Comparison of ENCODE assay signal across 8 cellular contexts in genomic region chr4:75672461-75673026, GRCh38. TPM values are rescaled to one million over a fixed set of nuclear protein-coding genes. Genes with fewer than 3 reads are reported as not detected.
DNase-seq lines count a peak whose midpoint lies in the region; ATAC-seq and TF ChIP-seq lines count a peak whose summit lies in the region.

No MANE protein-coding gene starts in this region.

- H3K4me3 Mint-ChIP-seq in glutamatergic neuron (ENCODE audit: unreplicated experiment): peak overlapping the region; percentile 96

- no peaks in the 10 kb centered on the region for H3K36me3 Mint-ChIP-seq in glutamatergic neuron (ENCODE audit: unreplicated experiment)

- H3K4me3 ChIP-seq in SJCRH30 (peak overlapping the region; percentile 82), osteoblast (ENCODE audit: insufficient read depth, low read length) (peak overlapping the region; percentile 99), thoracic aorta (peak overlapping the region; percentile 99)

- H3K9me3 Mint-ChIP-seq in glutamatergic neuron (ENCODE audit: unreplicated experiment): peaks cover 24% of the 10 kb centered on the region

- no peaks in the 10 kb centered on the region for H3K27me3 ChIP-seq in SJCRH30
- no peaks in the 10 kb centered on the region for H3K27me3 ChIP-seq in osteoblast (ENCODE audit: insufficient read depth, low read length)
- H3K27me3 ChIP-seq in thoracic aorta (replicated peaks; ENCODE audit: insufficient read depth): no peaks in the 10 kb centered on the region

- peaks cover 14% of the 10 kb centered on the region for H3K4me1 ChIP-seq in SJCRH30
- peaks cover 23% of the 10 kb centered on the region for H3K4me1 ChIP-seq in osteoblast (ENCODE audit: insufficient read depth, low read length)
- peaks cover 21 to 44% of the 10 kb centered on the region in 2 donors for H3K4me1 ChIP-seq in thoracic aorta (ENCODE audit: control insufficient read depth in 1 of 2, low read depth in 2 of 2)

- ATAC-seq in thoracic aorta (ENCODE audit: insufficient number of reproducible peaks, low FRiP score, low read depth): peak; percentile 16

- peaks cover 57% of the 10 kb centered on the region for H3K79me2 ChIP-seq in osteoblast (ENCODE audit: insufficient read depth, low read length)

- peak overlapping the region; percentile 95 for H3K4me2 ChIP-seq in osteoblast (ENCODE audit: insufficient read depth, low read length)

- H3K36me3 ChIP-seq in SJCRH30 (0 out of 2 replicates have a peak, but pooled peaks cover 3% of the 10 kb centered on the region), osteoblast (ENCODE audit: insufficient read depth, low read length) (no peaks in the 10 kb centered on the region), thoracic aorta (no peaks in the 10 kb centered on the region)

- DNase-seq in DMS 273 (lab: John Stamatoyannopoulos, UW; ENCODE audit: unreplicated experiment) (peak; percentile 75), GM20000 (ENCODE audit: low spot score) (peak; percentile 52), HT1080 (ENCODE audit: low read depth) (peak; percentile 62), SJCRH30 (peak; percentile 72), glutamatergic neuron (peak; percentile 83), osteoblast (ENCODE audit: insufficient read length, low spot score, missing footprints) (peak; percentile 88), thoracic aorta (ENCODE audit: low spot score) (peak; percentile 6)
- peak; percentile 82 for DNase-seq in activated naive CD4-positive, alpha-beta T cell treated with Interleukin-2 at 50 U/mL for 16 hours

- TF ChIP-seq CTCF in GM20000 (IDR thresholded peaks at IDR 0.05; ENCODE audit: extremely low read depth, missing control alignments) (no peak), glutamatergic neuron (IDR thresholded peaks at IDR 0.05; ENCODE audit: partially characterized antibody, unreplicated experiment) (no peak), osteoblast (IDR thresholded peaks at IDR 0.05; ENCODE audit: extremely low read depth, low read depth, low read length) (no peak), thoracic aorta (IDR thresholded peaks at IDR 0.05) (no peak)

- H3K9me3 ChIP-seq in SJCRH30 (replicated peaks) (no peaks in the 10 kb centered on the region), osteoblast (ENCODE audit: low read depth, low read length) (no peaks in the 10 kb centered on the region), thoracic aorta (no peaks in the 10 kb centered on the region)

- peak overlapping the region; percentile 73 for H2AFZ ChIP-seq in osteoblast (ENCODE audit: low read length)

- peaks cover 49% of the 10 kb centered on the region for H4K20me1 ChIP-seq in osteoblast (ENCODE audit: insufficient read depth, low read length)

- H3K27ac Mint-ChIP-seq in glutamatergic neuron (ENCODE audit: unreplicated experiment): peak overlapping the region; percentile 99

- peaks cover 16% of the 10 kb centered on the region for H3K27me3 Mint-ChIP-seq in glutamatergic neuron (ENCODE audit: unreplicated experiment)

- H3K4me1 Mint-ChIP-seq in glutamatergic neuron (ENCODE audit: low read depth, unreplicated experiment): peaks cover 29% of the 10 kb centered on the region

- H3K27ac ChIP-seq in SJCRH30 (peak overlapping the region; percentile 78), osteoblast (ENCODE audit: low read depth, low read length) (peak overlapping the region; percentile 97), thoracic aorta (peak overlapping the region; percentile 95 to 98)

RNA-seq across cellular contexts. Expression of gene G3BP2, which starts 0.7 kb away (rescaled TPM):
- total RNA-seq in HT1080 (2014; rRNA removed; shearing (Covaris generic)): 86.0 and 115 TPM in 2 replicates
- polyA plus RNA-seq in HT1080 (2015; cell fraction: cytosol; rRNA removed): 96.4 and 124 TPM in 2 replicates
- polyA plus RNA-seq in HT1080 (2015; cell fraction: nucleus; rRNA removed): 153 and 173 TPM in 2 replicates
- total RNA-seq in SJCRH30 (2014; rRNA removed; shearing (Covaris generic)): 284 and 301 TPM in 2 replicates
- total RNA-seq in glutamatergic neuron (ENCODE audit: unreplicated experiment) (245 TPM), osteoblast (159 and 171 TPM in 2 replicates), thoracic aorta (100 to 1,000 TPM in 1 of 2 donors, 10 to 100 TPM in 1; 71.9 to 126 TPM)

RNA-seq across cellular contexts. Expression of gene CDKL2, which starts 42.2 kb away (rescaled TPM):
- total RNA-seq in HT1080 (2014; rRNA removed; shearing (Covaris generic)): 0.03 TPM in 1 of 2 replicates, not detected in the other
- not detected in 2 replicates for polyA plus RNA-seq in HT1080 (2015; cell fraction: cytosol; rRNA removed)
- polyA plus RNA-seq in HT1080 (2015; cell fraction: nucleus; rRNA removed): 0.08 TPM in 1 of 2 replicates, not detected in the other
- total RNA-seq in SJCRH30 (2014; rRNA removed; shearing (Covaris generic)): 0.04 TPM in 1 of 2 replicates, not detected in the other
- 1.6 TPM for total RNA-seq in glutamatergic neuron (ENCODE audit: unreplicated experiment)
- total RNA-seq in osteoblast: 0.72 and 0.88 TPM in 2 replicates
- 1 to 10 TPM; 3.1 to 4.7 TPM for total RNA-seq in thoracic aorta

RNA-seq across cellular contexts. Expression of gene USO1, which starts 51.8 kb away (rescaled TPM):
- total RNA-seq in HT1080 (2014; rRNA removed; shearing (Covaris generic)): 60.8 and 68.3 TPM in 2 replicates
- 55.8 and 78.3 TPM in 2 replicates for polyA plus RNA-seq in HT1080 (2015; cell fraction: cytosol; rRNA removed)
- polyA plus RNA-seq in HT1080 (2015; cell fraction: nucleus; rRNA removed): 91.3 and 94.7 TPM in 2 replicates
- total RNA-seq in SJCRH30 (2014; rRNA removed; shearing (Covaris generic)): 91.0 and 94.9 TPM in 2 replicates
- 32.5 TPM for total RNA-seq in glutamatergic neuron (ENCODE audit: unreplicated experiment)
- total RNA-seq in osteoblast: 120 and 122 TPM in 2 replicates
- total RNA-seq in thoracic aorta: 10 to 100 TPM; 68.0 to 85.9 TPM

Comparison
In these comparisons a context has a peak if more than half of its experiments do, and no peak if none do; other contexts are left out.
1. Peak in every context shown above with its lines: DNase-seq, ATAC-seq, H3K4me3 ChIP-seq and H3K27ac ChIP-seq.
2. DNase-seq: peak in every context shown above with its lines; median percentile 88 in osteoblast; 83 in glutamatergic neuron; 82 in activated naive CD4-positive, alpha-beta T cell treated with Interleukin-2 at 50 U/mL for 16 hours; 75 in DMS 273; 72 in SJCRH30; 62 in HT1080; 52 in GM20000; 6 in thoracic aorta.